Comparison of ENCODE assay signal across 27 cellular contexts in the genomic region with DNA sequence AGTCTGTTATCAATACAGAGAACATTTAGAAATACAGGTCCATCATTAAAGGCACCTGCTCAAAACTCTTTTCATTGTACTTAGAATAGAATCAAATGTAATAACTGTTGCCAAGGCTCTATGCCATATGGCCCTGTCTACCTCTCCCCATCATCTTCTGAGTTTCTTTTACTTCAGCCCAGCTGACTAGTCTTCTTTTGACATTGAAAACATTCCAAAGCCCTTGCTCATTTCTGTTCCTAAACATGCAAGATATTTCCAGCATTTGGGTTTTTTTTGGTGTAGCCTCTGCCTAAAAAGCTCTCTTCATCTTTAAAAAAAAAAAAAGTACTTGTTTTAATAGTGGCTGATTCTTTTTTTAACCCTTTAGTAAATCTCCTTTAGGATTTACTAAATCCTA.
DNase-seq lines count a peak whose midpoint lies in the region; ATAC-seq, FAIRE-seq and TF ChIP-seq lines count a peak whose summit lies in the region.
"Had no signal": no experiment of that assay in that cellular context is flagged by ENCODE, and none has a peak within 500 bp of the region (broad histone marks: within the 10 kb centered on the region; RNA-seq: fewer than 3 reads in every experiment).

No MANE protein-coding gene starts in this region.

- TF ChIP-seq CTCF in IMR-90 (conservative IDR thresholded peaks at IDR 0.05; ENCODE audit: low read depth, low read length) (no peak), brain microvascular endothelial cell (IDR thresholded peaks at IDR 0.05; ENCODE audit: low read depth, low read length, missing control alignments) (no peak)

- H3K9me3 ChIP-seq in IMR-90 (ENCODE audit: control insufficient read depth, insufficient read depth, low read length) = no peaks in the 10 kb centered on the region
- H3K9me3 ChIP-seq: prostate gland, thyroid gland had no signal

- peak; percentile 86 for ATAC-seq in IMR-90 (ENCODE audit: low read depth)
- no peak for ATAC-seq in HG03280 (IDR thresholded peaks at IDR 0.05; ENCODE audit: unreplicated experiment)
- ATAC-seq in T-cell (replicated peaks in 1 of 4) = no peak
- ATAC-seq: K562, left colon, T-helper 17 cell had no signal

- peaks cover 0 to 6% of the 10 kb centered on the region in 2 donors for H3K27me3 Mint-ChIP-seq in T-cell

- H2BK120ac ChIP-seq in IMR-90 (ENCODE audit: low read depth, low read length) = peak overlapping the region; percentile 53; the same call in 1 of the 2 replicates
- H2BK120ac ChIP-seq in mesendoderm (ENCODE audit: low read depth, low read length) = no peak overlapping the region

- no peak overlapping the region for H2BK15ac ChIP-seq in IMR-90 (ENCODE audit: low read depth, low read length)
- no peak overlapping the region for H2BK15ac ChIP-seq in mesendoderm (replicated peaks; ENCODE audit: low read depth)

- dilution Hi-C loops in IMR-90 (cut with HindIII; ENCODE audit: low sequenced_read_pairs, unreplicated experiment) = no loop called here

- H3K4me2 ChIP-seq in IMR-90 (ENCODE audit: low read depth, low read length) (no peak overlapping the region), mesendoderm (ENCODE audit: low read length) (no peak overlapping the region)
- H3K4me2 ChIP-seq: PC-9 had no signal

- H3K27ac ChIP-seq in IMR-90 (ENCODE audit: insufficient read depth, low read length) (no peak overlapping the region), brain microvascular endothelial cell (no peak overlapping the region), mesendoderm (ENCODE audit: low read depth, low read length) (no peak overlapping the region)
- H3K27ac ChIP-seq: HL-60, PC-9, prostate gland, skin epidermis, thyroid gland, WERI-Rb-1 had no signal

- H2BK5ac ChIP-seq in IMR-90 (ENCODE audit: low read depth, low read length, poor library complexity, severe bottlenecking) (peak overlapping the region; percentile 54), mesendoderm (ENCODE audit: low read length) (no peak overlapping the region)

- H3K4me3 ChIP-seq in IMR-90 (ENCODE audit: insufficient read depth, low read depth, low read length) = no peak overlapping the region
- H3K4me3 ChIP-seq in brain microvascular endothelial cell (ENCODE audit: low read depth, low read length) = no peak overlapping the region
- H3K4me3 ChIP-seq in mesendoderm (ENCODE audit: low read length) = no peak overlapping the region
- H3K4me3 ChIP-seq: K562, PC-9, prostate gland, skin epidermis, thyroid gland had no signal

- H2BK20ac ChIP-seq in IMR-90 (ENCODE audit: low read depth, low read length) = peak overlapping the region; percentile 63

- no peak overlapping the region for H2AFZ ChIP-seq in IMR-90 (replicated peaks; ENCODE audit: low read length, poor library complexity)
- H2AFZ ChIP-seq: PC-9 had no signal

- H3K27ac Mint-ChIP-seq in T-cell = no peak overlapping the region
- H3K27ac Mint-ChIP-seq: mesothelial cell of epicardium, T-helper 17 cell had no signal

- TF ChIP-seq POLR2A in IMR-90 (IDR thresholded peaks at IDR 0.05; ENCODE audit: low read depth, low read length) = no peak

- no peak overlapping the region for H3K18ac ChIP-seq in IMR-90 (ENCODE audit: low read depth, low read length)
- no peak overlapping the region for H3K18ac ChIP-seq in mesendoderm (ENCODE audit: low read length)

- peak; percentile 34 for DNase-seq in AG20443 (ENCODE audit: low spot score)
- peak; percentile 79 for DNase-seq in IMR-90
- peak; percentile 45 for DNase-seq in brain microvascular endothelial cell
- peak; percentile 25 for DNase-seq in mesendoderm
- DNase-seq in NCI-H2196 treated with DMSO at 0.1 percent for 48 hours (lab: John Stamatoyannopoulos, UW; ENCODE audit: unreplicated experiment) = no peak
- no peak for DNase-seq in urothelium cell line (ENCODE audit: low spot score)
- DNase-seq in T-cell = no peak
- DNase-seq: activated effector memory CD4-positive, alpha-beta T cell treated with anti-CD3 and anti-CD28 coated beads, Interleukin-2, amount 50 U/mL, for 16 hours; cerebellar nuclear complex; effector CD8-positive, alpha-beta T cell; glutamatergic neuron; left colon; NCI-H1694 treated with DMSO at 0.1 percent for 48 hours; PC-9; SIG-M5; stimulated activated CD4-positive, alpha-beta T cell treated with anti-CD3 and anti-CD28 coated beads, Interleukin-2, amount 100 ng/mL, for 24 hours; stimulated activated naive CD4-positive, alpha-beta T cell; T-helper 17 cell; thyroid gland; WERI-Rb-1 had no signal

- H3K36me3 ChIP-seq in IMR-90 (ENCODE audit: control insufficient read depth, insufficient read depth, low read length) = no peaks in the 10 kb centered on the region
- H3K36me3 ChIP-seq in brain microvascular endothelial cell (replicated peaks) = no peaks in the 10 kb centered on the region
- H3K36me3 ChIP-seq in mesendoderm (ENCODE audit: control insufficient read depth, insufficient read depth, low read length) = no peaks in the 10 kb centered on the region
- H3K36me3 ChIP-seq: prostate gland, thyroid gland, WERI-Rb-1 had no signal

- no peak overlapping the region for H3K14ac ChIP-seq in IMR-90 (replicated peaks; ENCODE audit: low read depth, low read length)

- intact Hi-C loops in IMR-90 (cut with micrococcal nuclease) = loop anchor here (10.0 kb wide), 2 partner anchors 349 to 421 kb away; a partner anchor contains a TSS

- CTCF ChIA-PET in IMR-90 (lab: Yijun Ruan, JAX) (interaction anchor here (1.0 kb wide), 1 partner anchor 124 kb away, joined by 4 read pairs; no protein-coding TSS in a partner anchor), T-cell (lab: Charles Lee) (no interaction called here)

- no peak overlapping the region for H3K4me3 Mint-ChIP-seq in T-cell
- H3K4me3 Mint-ChIP-seq: mesothelial cell of epicardium, neural crest cell, T-helper 17 cell had no signal

- H3K79me2 ChIP-seq in mesendoderm (ENCODE audit: control insufficient read depth, insufficient read depth, low read length) = no peaks in the 10 kb centered on the region

- no TSS peak for BruUV-seq in IMR-90 (replicated peaks; lab: Mats Ljungman, UMichigan)

- H3K56ac ChIP-seq in IMR-90 (ENCODE audit: extremely low read depth, insufficient read depth, low read length) (no peak overlapping the region), mesendoderm (ENCODE audit: low read length) (no peak overlapping the region)

- H3K9me3 Mint-ChIP-seq in T-cell = no peaks in the 10 kb centered on the region
- H3K9me3 Mint-ChIP-seq: neural crest cell had no signal

- in situ Hi-C loops in IMR-90 (cut with MboI; ENCODE audit: low sequenced_read_pairs) = loop anchor here (25.0 kb wide), 1 partner anchor 272 kb away; no protein-coding TSS in a partner anchor
- in situ Hi-C loops in brain microvascular endothelial cell (cut with HindIII; ENCODE audit: low pct_ligation_motif_present, low sequenced_read_pairs) = no loop called here

- FAIRE-seq in urothelium cell line (lab: Jason Lieb, UNC) = no peak
- FAIRE-seq: K562 had no signal

- H3K4me1 Mint-ChIP-seq in T-cell = no peaks in the 10 kb centered on the region
- H3K4me1 Mint-ChIP-seq: neural crest cell, T-helper 17 cell had no signal

- H4K5ac ChIP-seq in IMR-90 (ENCODE audit: low read depth, low read length) (no peak overlapping the region), mesendoderm (ENCODE audit: low read length) (no peak overlapping the region)

- H3K4me1 ChIP-seq in IMR-90 (ENCODE audit: control insufficient read depth, insufficient read depth, low read length) = peaks cover 1% of the 10 kb centered on the region; the same call in 1 of the 2 replicates
- H3K4me1 ChIP-seq in mesendoderm (ENCODE audit: control insufficient read depth, low read depth, low read length) = no peaks in the 10 kb centered on the region
- H3K4me1 ChIP-seq: prostate gland, thyroid gland had no signal

- no peak overlapping the region for H3K9ac ChIP-seq in IMR-90 (ENCODE audit: low read depth, low read length)
- no peak overlapping the region for H3K9ac ChIP-seq in mesendoderm (ENCODE audit: low read length)

- H3K79me1 ChIP-seq in IMR-90 (ENCODE audit: low read depth in 1 of 2, low read length in 2 of 2) (no peaks in the 10 kb centered on the region), mesendoderm (ENCODE audit: low read length) (no peaks in the 10 kb centered on the region)

- H4K91ac ChIP-seq in IMR-90 (ENCODE audit: insufficient read depth, low read depth, low read length) = peak overlapping the region; percentile 46; the same call in 1 of the 2 replicates

- POLR2A ChIA-PET in IMR-90 (lab: Charles Lee; ENCODE audit: unreplicated experiment) (interaction anchor here (0.6 kb wide), 1 partner anchor 18 kb away, joined by 3 read pairs; no protein-coding TSS in a partner anchor), T-cell (lab: Charles Lee) (interaction anchor here in 1 of 2 donors (0.6 kb wide), 1 partner anchor 368 kb away, joined by 3 read pairs; no protein-coding TSS in a partner anchor)

- no peaks in the 10 kb centered on the region for H3K9me1 ChIP-seq in IMR-90 (ENCODE audit: insufficient read depth, low read length)

- H3K27me3 ChIP-seq in IMR-90 (ENCODE audit: control insufficient read depth, insufficient read depth, low read length) (no peaks in the 10 kb centered on the region), brain microvascular endothelial cell (replicated peaks) (no peaks in the 10 kb centered on the region), mesendoderm (ENCODE audit: insufficient read depth, low read length, poor library complexity) (no peaks in the 10 kb centered on the region)
- H3K27me3 ChIP-seq: thyroid gland had no signal

- peak overlapping the region in 1 of 2 experiments; percentile 11; a peak in 1 of 4 replicates for H4K8ac ChIP-seq in IMR-90 (ENCODE audit: low read depth in 2 of 2, low read length in 2 of 2)
- no peak overlapping the region for H4K8ac ChIP-seq in mesendoderm (ENCODE audit: low read depth, low read length)

- no peak overlapping the region for H3K23ac ChIP-seq in IMR-90 (ENCODE audit: low read depth, low read length)
- no peak overlapping the region for H3K23ac ChIP-seq in mesendoderm (ENCODE audit: low read length)

- no peak for TF ChIP-seq RAD21 in IMR-90 (IDR thresholded peaks at IDR 0.05; ENCODE audit: low read length)

- H2AK5ac ChIP-seq in IMR-90 (ENCODE audit: low read depth, low read length) (no peak overlapping the region; the same call in 1 of the 2 replicates), mesendoderm (ENCODE audit: low read length) (no peak overlapping the region)

- 0 out of 2 replicates have a peak overlapping the region, but pooled peaks have one; percentile 17 for H3K4ac ChIP-seq in IMR-90 (ENCODE audit: low read depth, low read length)
- no peak overlapping the region for H3K4ac ChIP-seq in mesendoderm (ENCODE audit: low read depth, low read length)

- H3K36me3 Mint-ChIP-seq in T-cell = no peaks in the 10 kb centered on the region
- H3K36me3 Mint-ChIP-seq: mesothelial cell of epicardium had no signal

- no peak overlapping the region for H2AK9ac ChIP-seq in IMR-90 (replicated peaks; ENCODE audit: low read depth, low read length, poor library complexity)

- no peaks in the 10 kb centered on the region for H4K20me1 ChIP-seq in IMR-90 (ENCODE audit: insufficient read depth, low read length)

TF ChIP-seq in IMR-90, 13 proteins besides CTCF, POLR2A, EP300 and RAD21:
- no peak for TF ChIP-seq MXI1 (IDR thresholded peaks at IDR 0.05; ENCODE audit: borderline replicate concordance, low read depth, low read length)
- no peak for TF ChIP-seq CEBPB (IDR thresholded peaks at IDR 0.05; ENCODE audit: low read depth, low read length)

Comparison
In these comparisons a context has a peak if more than half of its experiments do, and no peak if none do; other contexts are left out.
1. DNase-seq: peak in AG20443 (single experiment), IMR-90 (single experiment), brain microvascular endothelial cell (single experiment) and mesendoderm (single experiment); none in NCI-H2196 treated with DMSO at 0.1 percent for 48 hours (single experiment), urothelium cell line (single experiment) and T-cell (0 of 34).